ENCODE assay signal across 8 cellular contexts in genomic region chr11:78801161-78801884, GRCh38.
A peak's percentile ranks its signal among the peaks of the same experiment; 100 is the strongest.
DNase-seq lines count a peak whose midpoint lies in the region; ATAC-seq, FAIRE-seq and TF ChIP-seq lines count a peak whose summit lies in the region.

No MANE protein-coding gene starts in this region.

- H3K4me3 Mint-ChIP-seq in nephron, result no peak overlapping the region

- H3K27me3 ChIP-seq in endothelial cell of umbilical vein (ENCODE audit: control insufficient read depth in 2 of 2, insufficient read depth in 2 of 2, low read length in 2 of 2), result no peaks in the 10 kb centered on the region

- H3K9me3 Mint-ChIP-seq in nephron, result no peaks in the 10 kb centered on the region

- peaks cover 51% of the 10 kb centered on the region for H3K4me1 Mint-ChIP-seq in nephron

- no peaks in the 10 kb centered on the region for H3K27me3 Mint-ChIP-seq in nephron (ENCODE audit: low read depth)

- no TSS peak for BruUV-seq in endothelial cell of umbilical vein (replicated peaks; lab: Mats Ljungman, UMichigan)

- DNase-seq in Ammon's horn (ENCODE audit: low spot score) (peak; percentile 57), NCI-H510A (lab: John Stamatoyannopoulos, UW) (peak; percentile 12), endothelial cell of umbilical vein (ENCODE audit: low read depth, low spot score) (peak; percentile 91), COR-L47 (lab: John Stamatoyannopoulos, UW) (no peak), cortex of kidney (lab: John Stamatoyannopoulos, UW) (no peak)

- no peaks in the 10 kb centered on the region for H3K36me3 ChIP-seq in endothelial cell of umbilical vein (ENCODE audit: control insufficient read depth in 2 of 2, extremely low read depth in 1 of 2, insufficient read depth in 2 of 2, low read length in 2 of 2)

- ATAC-seq in HG03175 (IDR thresholded peaks at IDR 0.05; ENCODE audit: unreplicated experiment), result no peak
- ATAC-seq in activated CD4-positive, CD25-positive, alpha-beta regulatory T cell treated with anti-CD3 and anti-CD28 coated beads, Interleukin-2, amount 50 U/mL, for 24 hours, result no peak

- no peaks in the 10 kb centered on the region for H3K9me1 ChIP-seq in endothelial cell of umbilical vein (replicated peaks; ENCODE audit: control insufficient read depth, extremely low read depth, insufficient read depth, low read length)

- no peaks in the 10 kb centered on the region for H3K9me3 ChIP-seq in endothelial cell of umbilical vein (replicated peaks; ENCODE audit: control insufficient read depth, insufficient read depth, low read length)

- no peaks in the 10 kb centered on the region for H4K20me1 ChIP-seq in endothelial cell of umbilical vein (replicated peaks; ENCODE audit: control insufficient read depth, extremely low read depth, insufficient read depth, low read length)

- intact Hi-C loops in endothelial cell of umbilical vein (cut with micrococcal nuclease), result no loop called here

- no peak overlapping the region for H3K27ac ChIP-seq in endothelial cell of umbilical vein (ENCODE audit: insufficient read depth, low read depth, low read length)

- peak overlapping the region; percentile 71 to 74 (median 71) for H3K27ac Mint-ChIP-seq in nephron

- H3K79me2 ChIP-seq in endothelial cell of umbilical vein (ENCODE audit: control insufficient read depth, insufficient read depth, low read length), result no peaks in the 10 kb centered on the region

- peak; percentile 75 for FAIRE-seq in endothelial cell of umbilical vein (lab: Jason Lieb, UNC)

- TF ChIP-seq POLR2A in endothelial cell of umbilical vein (IDR thresholded peaks at IDR 0.05; ENCODE audit: low read depth, low read length), result no peak

- H3K4me1 ChIP-seq in endothelial cell of umbilical vein (ENCODE audit: control insufficient read depth, extremely low read depth, insufficient read depth, low read length), result peaks cover 41% of the 10 kb centered on the region

- CTCF ChIA-PET in endothelial cell of umbilical vein (lab: Charles Lee), result interaction anchor here (0.9 to 7.6 kb wide), 4 partner anchors 8 to 298 kb away, joined by 3 to 78 read pairs (median 6); no protein-coding TSS in a partner anchor

- TF ChIP-seq CTCF in endothelial cell of umbilical vein (IDR thresholded peaks at IDR 0.05; ENCODE audit: extremely low read depth in 1 of 2, insufficient read depth in 1 of 2, low read depth in 1 of 2, low read length in 2 of 2), result no peak
- no peak for TF ChIP-seq CTCF in nephron (IDR thresholded peaks at IDR 0.05; ENCODE audit: unreplicated experiment in 3 of 3)

- no peak overlapping the region for H3K9ac ChIP-seq in endothelial cell of umbilical vein (replicated peaks; ENCODE audit: extremely low read depth, insufficient read depth, low read length)

- no peak overlapping the region for H3K4me3 ChIP-seq in endothelial cell of umbilical vein (replicated peaks in 1 of 3; ENCODE audit: insufficient read depth in 1 of 3, low read depth in 1 of 3, low read length in 3 of 3)

- peak overlapping the region; percentile 23 for H3K4me2 ChIP-seq in endothelial cell of umbilical vein (ENCODE audit: insufficient read depth, low read length)

- peaks cover 52% of the 10 kb centered on the region for H3K36me3 Mint-ChIP-seq in nephron (ENCODE audit: low read depth)

- peak overlapping the region; percentile 41 for H2AFZ ChIP-seq in endothelial cell of umbilical vein (ENCODE audit: low read depth, low read length)

- dilution Hi-C loops in endothelial cell of umbilical vein (cut with MboI; ENCODE audit: extremely low pct_ligation_motif_present, low sequenced_read_pairs), result no loop called here

- POLR2A ChIA-PET in endothelial cell of umbilical vein (lab: Charles Lee), result no interaction called here

TF ChIP-seq in endothelial cell of umbilical vein, 7 proteins besides CTCF, POLR2A, EP300 and RAD21:
- no peak for TF ChIP-seq MYC (IDR thresholded peaks at IDR 0.05; ENCODE audit: low read depth, low read length)
- no peak for TF ChIP-seq JUN (IDR thresholded peaks at IDR 0.05; ENCODE audit: borderline replicate concordance, insufficient read depth, insufficient read length, low read depth)
- no peak for TF ChIP-seq FOS (IDR thresholded peaks at IDR 0.05; ENCODE audit: borderline replicate concordance, insufficient read depth, low read length)
- no peak for TF ChIP-seq POLR2AphosphoS5 (IDR thresholded peaks at IDR 0.05; ENCODE audit: insufficient read depth, low read depth, low read length)
- TF ChIP-seq MAX (IDR thresholded peaks at IDR 0.05; ENCODE audit: insufficient read depth, insufficient read length), result no peak
- TF ChIP-seq GATA2 (IDR thresholded peaks at IDR 0.05; ENCODE audit: insufficient read depth, insufficient read length, low read depth, low read length), result no peak
- no peak for TF ChIP-seq EZH2 (IDR thresholded peaks at IDR 0.05; ENCODE audit: borderline replicate concordance, low read depth, low read length, severe bottlenecking)

Comparison
In these comparisons a context has a peak if more than half of its experiments do, and no peak if none do; other contexts are left out.
1. DNase-seq: peak in Ammon's horn (single experiment), NCI-H510A (single experiment) and endothelial cell of umbilical vein (single experiment); none in COR-L47 (single experiment) and cortex of kidney (single experiment).